Comparison of ENCODE assay signal across 25 cellular contexts in genomic region chr6:37088897-37089296, GRCh38.
DNase-seq lines count a peak whose midpoint lies in the region; ATAC-seq and TF ChIP-seq lines count a peak whose summit lies in the region.
"Had no signal": no experiment of that assay in that cellular context is flagged by ENCODE, and none has a peak within 500 bp of the region (broad histone marks: within the 10 kb centered on the region; RNA-seq: fewer than 3 reads in every experiment).

No MANE protein-coding gene starts in this region.

- 87% methylated on average over 2 of the region's 2 CpGs for WGBS in smooth muscle cell (ENCODE audit: low lambda C conversion rate)

- no peak for ATAC-seq in natural killer cell
- no peak for ATAC-seq in HG02970 (IDR thresholded peaks at IDR 0.05; ENCODE audit: low FRiP score, unreplicated experiment)
- ATAC-seq: CD8-positive, alpha-beta T cell; GM23338 had no signal

- H3K27ac ChIP-seq in epithelial cell of prostate (peak overlapping the region; percentile 7), smooth muscle cell (ENCODE audit: low read depth) (no peak overlapping the region)
- H3K27ac ChIP-seq: Peyer's patch, SJCRH30 had no signal

- TF ChIP-seq CTCF in fibroblast of the aortic adventitia (IDR thresholded peaks at IDR 0.05; ENCODE audit: insufficient read depth, low read length): no peak
- no peak for TF ChIP-seq CTCF in smooth muscle cell (IDR thresholded peaks at IDR 0.05; ENCODE audit: borderline replicate concordance, insufficient read depth, poor library complexity, severe bottlenecking)
- TF ChIP-seq CTCF in natural killer cell (IDR thresholded peaks at IDR 0.05): no peak

- H3K4me1 ChIP-seq in smooth muscle cell (ENCODE audit: low read depth): no peaks in the 10 kb centered on the region
- H3K4me1 ChIP-seq: SJCRH30 had no signal

- H3K36me3 Mint-ChIP-seq in activated CD4-positive, alpha-beta memory T cell treated with anti-CD3 and anti-CD28 coated beads for 36 hours: no peaks in the 10 kb centered on the region
- no peaks in the 10 kb centered on the region for H3K36me3 Mint-ChIP-seq in activated CD4-positive, alpha-beta memory T cell treated with anti-CD3 and anti-CD28 coated beads, Interleukin-2, amount 10 ng/mL, durations not matched to agents 7 days and 5 days (ENCODE audit: low read depth)
- no peaks in the 10 kb centered on the region for H3K36me3 Mint-ChIP-seq in natural killer cell
- H3K36me3 Mint-ChIP-seq: CD8-positive, alpha-beta T cell had no signal

- H3K9ac ChIP-seq in smooth muscle cell (ENCODE audit: low read depth): no peak overlapping the region

- peaks cover 10% of the 10 kb centered on the region for H3K4me1 Mint-ChIP-seq in activated CD4-positive, alpha-beta memory T cell treated with anti-CD3 and anti-CD28 coated beads for 36 hours (ENCODE audit: low read depth)
- H3K4me1 Mint-ChIP-seq in activated CD4-positive, alpha-beta memory T cell treated with anti-CD3 and anti-CD28 coated beads, Interleukin-2, amount 10 ng/mL, durations not matched to agents 7 days and 5 days: peaks cover 11% of the 10 kb centered on the region
- peaks cover 0 to 8% of the 10 kb centered on the region in 2 donors for H3K4me1 Mint-ChIP-seq in natural killer cell

- peak overlapping the region; percentile 28 for H3K27ac Mint-ChIP-seq in activated CD4-positive, alpha-beta memory T cell treated with anti-CD3 and anti-CD28 coated beads for 36 hours
- no peak overlapping the region for H3K27ac Mint-ChIP-seq in activated CD4-positive, alpha-beta memory T cell treated with anti-CD3 and anti-CD28 coated beads, Interleukin-2, amount 10 ng/mL, durations not matched to agents 7 days and 5 days
- H3K27ac Mint-ChIP-seq in natural killer cell: no peak overlapping the region
- H3K27ac Mint-ChIP-seq: CD8-positive, alpha-beta T cell; GM23338 had no signal

- no peak overlapping the region for H3K4me3 Mint-ChIP-seq in activated CD4-positive, alpha-beta memory T cell treated with anti-CD3 and anti-CD28 coated beads for 36 hours
- H3K4me3 Mint-ChIP-seq in activated CD4-positive, alpha-beta memory T cell treated with anti-CD3 and anti-CD28 coated beads, Interleukin-2, amount 10 ng/mL, durations not matched to agents 7 days and 5 days: no peak overlapping the region
- no peak overlapping the region for H3K4me3 Mint-ChIP-seq in natural killer cell
- H3K4me3 Mint-ChIP-seq: CD8-positive, alpha-beta T cell; GM23338 had no signal

- POLR2A ChIA-PET in activated CD4-positive, alpha-beta memory T cell treated with anti-CD3 and anti-CD28 coated beads for 36 hours (lab: Charles Lee): interaction anchor here (0.7 kb wide), 1 partner anchor 23 kb away, joined by 3 read pairs; no protein-coding TSS in a partner anchor
- POLR2A ChIA-PET in activated CD4-positive, alpha-beta memory T cell treated with anti-CD3 and anti-CD28 coated beads, Interleukin-2, amount 10 ng/mL, durations not matched to agents 7 days and 5 days (lab: Charles Lee): interaction anchor here (0.5 kb wide), 1 partner anchor 729 kb away, joined by 3 read pairs; no protein-coding TSS in a partner anchor

- H4K20me1 ChIP-seq in smooth muscle cell (ENCODE audit: low read depth): no peaks in the 10 kb centered on the region

- H3K79me2 ChIP-seq in smooth muscle cell (ENCODE audit: low read depth): no peaks in the 10 kb centered on the region

- H3K27me3 Mint-ChIP-seq in activated CD4-positive, alpha-beta memory T cell treated with anti-CD3 and anti-CD28 coated beads for 36 hours: no peaks in the 10 kb centered on the region
- H3K27me3 Mint-ChIP-seq in activated CD4-positive, alpha-beta memory T cell treated with anti-CD3 and anti-CD28 coated beads, Interleukin-2, amount 10 ng/mL, durations not matched to agents 7 days and 5 days: no peaks in the 10 kb centered on the region
- H3K27me3 Mint-ChIP-seq in natural killer cell (ENCODE audit: low read depth in 2 of 2): peaks cover 0 to 4% of the 10 kb centered on the region in 2 donors

- no peaks in the 10 kb centered on the region for H3F3A ChIP-seq in smooth muscle cell (ENCODE audit: low read depth)

- CTCF ChIA-PET in activated CD4-positive, alpha-beta memory T cell treated with anti-CD3 and anti-CD28 coated beads for 36 hours (lab: Charles Lee): no interaction called here
- CTCF ChIA-PET in activated CD4-positive, alpha-beta memory T cell treated with anti-CD3 and anti-CD28 coated beads, Interleukin-2, amount 10 ng/mL, durations not matched to agents 7 days and 5 days (lab: Charles Lee): interaction anchor here (0.7 kb wide), 1 partner anchor 61 kb away, joined by 3 read pairs; no protein-coding TSS in a partner anchor

- no peak for DNase-seq in activated CD4-positive, alpha-beta memory T cell treated with anti-CD3 and anti-CD28 coated beads for 36 hours
- no peak for DNase-seq in activated CD4-positive, alpha-beta memory T cell treated with anti-CD3 and anti-CD28 coated beads, Interleukin-2, amount 10 ng/mL, durations not matched to agents 7 days and 5 days
- DNase-seq in epithelial cell of prostate (ENCODE audit: low read depth, low spot score) (no peak), fibroblast of the aortic adventitia (ENCODE audit: low read depth) (peak; percentile 66), smooth muscle cell (lab: John Stamatoyannopoulos, UW; ENCODE audit: unreplicated experiment) (no peak), natural killer cell (no peak), NCI-H748 treated with DMSO at 0.1 percent for 48 hours (lab: John Stamatoyannopoulos, UW) (no peak)
- DNase-seq: 8988T; AML-193; C1 segment of cervical spinal cord; CD8-positive, alpha-beta T cell; GDM1; HCEC 1CT; KBM-7; MM.1S; NCI-H1092 treated with DMSO at 0.1 percent for 48 hours; NCI-H146; NCI-H2029; NCI-H226; NCI-H510A treated with DMSO at 0.1 percent for 48 hours; NCI-H82; Peyer's patch; SJCRH30 had no signal

- no peaks in the 10 kb centered on the region for H3K9me3 ChIP-seq in smooth muscle cell (replicated peaks; ENCODE audit: low read depth)
- H3K9me3 ChIP-seq: Peyer's patch, SJCRH30 had no signal

- intact Hi-C loops in activated CD4-positive, alpha-beta memory T cell treated with anti-CD3 and anti-CD28 coated beads for 36 hours (cut with micrococcal nuclease): no loop called here
- intact Hi-C loops in natural killer cell (cut with micrococcal nuclease): no loop called here

- peak overlapping the region; percentile 8 for H2AFZ ChIP-seq in smooth muscle cell (ENCODE audit: low read depth)
- H2AFZ ChIP-seq: GM23338 had no signal

- H3K4me2 ChIP-seq in smooth muscle cell: no peak overlapping the region
- H3K4me2 ChIP-seq: GM23338 had no signal

- no peaks in the 10 kb centered on the region for H3K27me3 ChIP-seq in smooth muscle cell (ENCODE audit: low read depth)
- H3K27me3 ChIP-seq: Peyer's patch, SJCRH30 had no signal

- no peaks in the 10 kb centered on the region for H3K36me3 ChIP-seq in smooth muscle cell (ENCODE audit: low read depth)
- H3K36me3 ChIP-seq: Peyer's patch, SJCRH30 had no signal

- H3K4me3 ChIP-seq in fibroblast of the aortic adventitia (ENCODE audit: low read depth, low read length) (no peak overlapping the region), smooth muscle cell (no peak overlapping the region)
- H3K4me3 ChIP-seq: GM23338, Peyer's patch, SJCRH30 had no signal

- no peaks in the 10 kb centered on the region for H3K9me3 Mint-ChIP-seq in activated CD4-positive, alpha-beta memory T cell treated with anti-CD3 and anti-CD28 coated beads for 36 hours
- peaks cover 1% of the 10 kb centered on the region for H3K9me3 Mint-ChIP-seq in activated CD4-positive, alpha-beta memory T cell treated with anti-CD3 and anti-CD28 coated beads, Interleukin-2, amount 10 ng/mL, durations not matched to agents 7 days and 5 days
- H3K9me3 Mint-ChIP-seq in natural killer cell: no peaks in the 10 kb centered on the region
- H3K9me3 Mint-ChIP-seq: CD8-positive, alpha-beta T cell; GM23338 had no signal
